8 cellular contexts compared by ENCODE assay signal in the genomic region with DNA sequence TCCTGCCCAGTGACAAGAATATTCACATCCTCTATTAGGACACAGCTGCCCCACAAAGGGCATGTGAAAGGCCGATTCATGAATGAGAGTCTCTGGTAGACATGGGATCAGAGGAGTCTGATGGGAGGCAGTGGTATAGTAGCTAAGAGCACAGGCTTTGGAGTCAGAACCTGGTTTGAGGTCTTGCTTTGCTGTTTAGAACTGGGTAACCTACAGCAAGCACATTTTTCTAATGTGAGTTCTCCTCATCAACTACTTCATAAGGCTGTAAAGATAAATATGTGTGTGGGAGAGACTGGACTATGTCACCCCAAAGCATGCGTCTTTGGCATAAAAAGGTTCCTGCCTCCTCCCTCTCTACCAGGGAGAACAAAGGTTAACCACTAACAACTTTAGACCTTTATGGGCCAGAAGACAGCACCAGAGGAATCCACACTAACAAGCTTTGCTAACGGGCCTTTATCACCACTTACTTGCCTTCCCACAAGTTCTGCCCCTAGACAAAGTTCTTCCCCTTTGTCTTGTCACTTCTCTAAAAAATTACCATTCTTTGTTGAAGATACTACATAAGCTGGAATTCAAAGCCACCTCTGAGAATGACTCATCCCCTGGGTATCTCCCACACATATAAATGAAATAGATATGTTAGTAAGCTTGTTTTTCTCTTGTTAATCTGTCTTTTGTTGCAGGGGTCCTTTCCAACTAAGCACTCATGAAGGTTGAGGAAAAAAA. TPM values are rescaled to one million over a fixed set of nuclear protein-coding genes. Genes with fewer than 3 reads are reported as not detected.
A peak's percentile ranks its signal among the peaks of the same experiment; 100 is the strongest.
DNase-seq lines count a peak whose midpoint lies in the region; ATAC-seq and TF ChIP-seq lines count a peak whose summit lies in the region.

No MANE protein-coding gene starts in this region.

- ATAC-seq in right cardiac atrium: peak; percentile 38 to 51
- no peak for ATAC-seq in HG02798 (IDR thresholded peaks at IDR 0.05; ENCODE audit: poor library complexity, unreplicated experiment)
- ATAC-seq in HG02973 (IDR thresholded peaks at IDR 0.05; ENCODE audit: unreplicated experiment): no peak

- WGBS in right cardiac atrium: 42% methylated on average over 3 of the region's 3 CpGs

- CTCF ChIA-PET in MCF 10A (lab: Yijun Ruan, JAX): interaction anchor here (0.6 to 2.7 kb wide), 6 partner anchors 11 to 598 kb away, joined by 3 to 13 read pairs (median 3); no protein-coding TSS in a partner anchor

- H3K4me3 Mint-ChIP-seq in MCF 10A (ENCODE audit: unreplicated experiment): no peak overlapping the region
- no peak overlapping the region for H3K4me3 Mint-ChIP-seq in type B pancreatic cell

- H3K27ac Mint-ChIP-seq in MCF 10A (ENCODE audit: low read depth, unreplicated experiment) (no peak overlapping the region), type B pancreatic cell (peak overlapping the region; percentile 82)

- DNase-seq in MCF 10A (ENCODE audit: unreplicated experiment) (peak; percentile 44), breast epithelium (ENCODE audit: low spot score in 2 of 2) (no peak), SW480 (ENCODE audit: low spot score) (peak; percentile 69), right cardiac atrium (no peak), type B pancreatic cell (ENCODE audit: extremely low spot score, unreplicated experiment) (no peak), NCI-H2196 (lab: John Stamatoyannopoulos, UW; ENCODE audit: unreplicated experiment) (no peak)

- no peaks in the 10 kb centered on the region for H3K9me3 ChIP-seq in breast epithelium
- H3K9me3 ChIP-seq in right cardiac atrium (ENCODE audit: control insufficient read depth, low read length): no peaks in the 10 kb centered on the region

- H3K9me3 Mint-ChIP-seq in MCF 10A (ENCODE audit: unreplicated experiment): no peaks in the 10 kb centered on the region
- no peaks in the 10 kb centered on the region for H3K9me3 Mint-ChIP-seq in type B pancreatic cell

- BruUV-seq in MCF 10A (replicated peaks; lab: Mats Ljungman, UMichigan): no TSS peak

- intact Hi-C loops in MCF 10A (cut with micrococcal nuclease) (no loop called here), breast epithelium (cut with DNase I; ENCODE audit: low total_unique reads) (no loop called here), right cardiac atrium (cut with DNase I) (no loop called here)

- peak overlapping the region in 1 of 2 donors; percentile 57 for H3K27ac ChIP-seq in breast epithelium
- peak overlapping the region; percentile 36 for H3K27ac ChIP-seq in right cardiac atrium (ENCODE audit: low read length)

- H3K36me3 Mint-ChIP-seq in MCF 10A (ENCODE audit: insufficient read depth, unreplicated experiment): peaks cover 60% of the 10 kb centered on the region
- peaks cover 19% of the 10 kb centered on the region for H3K36me3 Mint-ChIP-seq in type B pancreatic cell

- peaks cover 31% of the 10 kb centered on the region for H3K4me1 Mint-ChIP-seq in MCF 10A (ENCODE audit: insufficient read depth, unreplicated experiment)
- peaks cover 10% of the 10 kb centered on the region for H3K4me1 Mint-ChIP-seq in type B pancreatic cell (ENCODE audit: unreplicated experiment)

- no peaks in the 10 kb centered on the region for H3K36me3 ChIP-seq in breast epithelium

- H3K4me3 ChIP-seq in breast epithelium: no peak overlapping the region
- H3K4me3 ChIP-seq in right cardiac atrium (ENCODE audit: low read length): no peak overlapping the region

- H3K4me1 ChIP-seq in breast epithelium: no peaks in the 10 kb centered on the region
- H3K4me1 ChIP-seq in right cardiac atrium (ENCODE audit: control insufficient read depth, insufficient read depth, low read length): peaks cover 5% of the 10 kb centered on the region

- TF ChIP-seq POLR2A in breast epithelium (IDR thresholded peaks at IDR 0.05): no peak

- POLR2A ChIA-PET in MCF 10A (lab: Yijun Ruan, JAX): interaction anchor here (0.7 to 3.8 kb wide), 7 partner anchors 10 to 84 kb away, joined by 3 to 24 read pairs (median 9); no protein-coding TSS in a partner anchor

- TF ChIP-seq CTCF in MCF 10A (IDR thresholded peaks at IDR 0.05; ENCODE audit: unreplicated experiment) (no peak), breast epithelium (IDR thresholded peaks at IDR 0.05) (no peak), type B pancreatic cell (conservative IDR thresholded peaks at IDR 0.05) (no peak)

- H3K27me3 Mint-ChIP-seq in MCF 10A (ENCODE audit: insufficient read depth, unreplicated experiment): no peaks in the 10 kb centered on the region
- H3K27me3 Mint-ChIP-seq in type B pancreatic cell: no peaks in the 10 kb centered on the region

- H3K27me3 ChIP-seq in breast epithelium (no peaks in the 10 kb centered on the region), right cardiac atrium (ENCODE audit: control insufficient read depth, insufficient read depth) (no peaks in the 10 kb centered on the region)

RNA-seq across cellular contexts. Expression of a gene that starts 21.1 kb away (rescaled TPM):
- total RNA-seq in MCF 10A (2022): 20.0 and 23.9 TPM in 2 replicates
- 10 to 100 TPM; 20.2 to 37.5 (median 26.9) TPM for total RNA-seq in breast epithelium
- total RNA-seq in right cardiac atrium: 10 to 100 TPM in 1 of 4 donors, 1 to 10 TPM in 3; 9.4 to 19.2 (median 9.8) TPM
- polyA plus RNA-seq in right cardiac atrium: 7.2 TPM
- 17.9 and 18.9 TPM in 2 replicates for total RNA-seq in type B pancreatic cell (ENCODE audit: low replicate concordance)

RNA-seq across cellular contexts. Expression of a gene that starts 56.1 kb away (rescaled TPM):
- total RNA-seq in MCF 10A (2022): 53.2 and 73.8 TPM in 2 replicates
- total RNA-seq in breast epithelium: 10 to 100 TPM; 59.0 to 72.4 (median 64.0) TPM
- total RNA-seq in right cardiac atrium: 10 to 100 TPM; 27.9 to 33.5 (median 33.0) TPM
- polyA plus RNA-seq in right cardiac atrium: 15.4 TPM
- total RNA-seq in type B pancreatic cell (ENCODE audit: low replicate concordance): 52.9 and 56.6 TPM in 2 replicates

Comparison
In these comparisons a context has a peak if more than half of its experiments do, and no peak if none do; other contexts are left out.
1. DNase-seq: peak in MCF 10A (single experiment) and SW480 (single experiment); none in breast epithelium (0 of 2), right cardiac atrium (0 of 3), type B pancreatic cell (single experiment) and NCI-H2196 (single experiment).
2. ATAC-seq: peak in right cardiac atrium (2 of 2); none in HG02798 (single experiment) and HG02973 (single experiment).